In the genomic region with DNA sequence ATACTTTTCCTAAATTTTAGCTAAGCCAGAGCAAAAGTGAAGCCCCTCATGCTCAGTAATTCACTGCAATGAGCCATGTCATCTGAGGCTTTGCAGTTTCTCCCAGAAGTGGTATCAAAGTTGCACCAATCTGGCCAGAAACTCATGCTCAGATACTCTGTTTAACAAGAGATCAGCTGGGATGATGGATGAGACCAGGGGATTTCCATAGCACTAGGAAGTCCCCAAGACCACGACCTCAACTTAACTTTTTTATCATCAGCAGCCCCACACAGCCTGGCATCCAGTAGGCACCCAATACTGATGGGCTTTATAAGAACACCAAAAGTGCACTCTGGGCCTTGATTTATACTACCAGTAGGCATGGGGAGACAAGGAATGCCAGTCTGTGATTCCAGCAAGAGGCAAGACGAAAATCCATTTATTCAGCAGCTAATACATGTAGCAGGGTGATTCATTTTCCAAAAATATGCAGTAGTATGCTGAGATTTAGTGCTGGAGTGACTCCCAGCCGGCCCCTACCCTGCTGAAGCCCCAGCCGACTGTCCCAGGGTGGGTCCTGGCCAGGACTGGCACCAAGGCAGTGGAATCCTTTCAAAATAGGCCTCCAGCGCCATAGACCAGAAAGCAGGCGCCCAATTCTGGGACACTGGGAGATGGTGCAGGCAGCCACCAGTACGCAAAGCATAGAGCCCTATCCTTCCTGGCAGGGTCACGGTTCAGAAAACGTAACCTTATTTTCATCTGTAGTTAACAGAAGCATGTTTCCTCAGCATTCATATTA, we compare ENCODE assay signal across 1 cellular context.
TF ChIP-seq lines count a peak whose summit lies in the region.

No MANE protein-coding gene starts in this region.

TF ChIP-seq in IMR-90, 13 proteins besides CTCF, POLR2A, EP300 and RAD21 (continued from another document):
- no peak for TF ChIP-seq MXI1 (IDR thresholded peaks at IDR 0.05; ENCODE audit: borderline replicate concordance, low read depth, low read length)
- TF ChIP-seq MAZ (IDR thresholded peaks at IDR 0.05; ENCODE audit: borderline replicate concordance, low read depth, low read length) = no peak
- no peak for TF ChIP-seq MAFK (IDR thresholded peaks at IDR 0.05; ENCODE audit: low read depth, low read length)
- no peak for TF ChIP-seq NFE2L2 (IDR thresholded peaks at IDR 0.05; ENCODE audit: low read depth, low read length)
- TF ChIP-seq, protein P1, sequence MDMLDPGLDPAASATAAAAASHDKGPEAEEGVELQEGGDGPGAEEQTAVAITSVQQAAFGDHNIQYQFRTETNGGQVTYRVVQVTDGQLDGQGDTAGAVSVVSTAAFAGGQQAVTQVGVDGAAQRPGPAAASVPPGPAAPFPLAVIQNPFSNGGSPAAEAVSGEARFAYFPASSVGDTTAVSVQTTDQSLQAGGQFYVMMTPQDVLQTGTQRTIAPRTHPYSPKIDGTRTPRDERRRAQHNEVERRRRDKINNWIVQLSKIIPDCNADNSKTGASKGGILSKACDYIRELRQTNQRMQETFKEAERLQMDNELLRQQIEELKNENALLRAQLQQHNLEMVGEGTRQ (IDR thresholded peaks at IDR 0.05; ENCODE audit: low read depth, low read length) = no peak
- no peak for TF ChIP-seq CHD1 (IDR thresholded peaks at IDR 0.05; ENCODE audit: low read depth, low read length)
- TF ChIP-seq, protein P2, sequence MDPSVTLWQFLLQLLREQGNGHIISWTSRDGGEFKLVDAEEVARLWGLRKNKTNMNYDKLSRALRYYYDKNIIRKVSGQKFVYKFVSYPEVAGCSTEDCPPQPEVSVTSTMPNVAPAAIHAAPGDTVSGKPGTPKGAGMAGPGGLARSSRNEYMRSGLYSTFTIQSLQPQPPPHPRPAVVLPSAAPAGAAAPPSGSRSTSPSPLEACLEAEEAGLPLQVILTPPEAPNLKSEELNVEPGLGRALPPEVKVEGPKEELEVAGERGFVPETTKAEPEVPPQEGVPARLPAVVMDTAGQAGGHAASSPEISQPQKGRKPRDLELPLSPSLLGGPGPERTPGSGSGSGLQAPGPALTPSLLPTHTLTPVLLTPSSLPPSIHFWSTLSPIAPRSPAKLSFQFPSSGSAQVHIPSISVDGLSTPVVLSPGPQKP (IDR thresholded peaks at IDR 0.05; ENCODE audit: borderline replicate concordance, low read depth, low read length) = no peak
- no peak for TF ChIP-seq RFX5 (IDR thresholded peaks at IDR 0.05; ENCODE audit: low read depth, low read length)
- TF ChIP-seq BHLHE40 (IDR thresholded peaks at IDR 0.05; ENCODE audit: low read depth, low read length) = no peak
- no peak for TF ChIP-seq SMC3 (IDR thresholded peaks at IDR 0.05; ENCODE audit: low read depth, low read length)
- TF ChIP-seq CEBPB (IDR thresholded peaks at IDR 0.05; ENCODE audit: low read depth, low read length) = no peak
TF ChIP-seq in IMR-90: peak in this region for 0.
